ENCODE assay signal across 15 cellular contexts in the genomic region with DNA sequence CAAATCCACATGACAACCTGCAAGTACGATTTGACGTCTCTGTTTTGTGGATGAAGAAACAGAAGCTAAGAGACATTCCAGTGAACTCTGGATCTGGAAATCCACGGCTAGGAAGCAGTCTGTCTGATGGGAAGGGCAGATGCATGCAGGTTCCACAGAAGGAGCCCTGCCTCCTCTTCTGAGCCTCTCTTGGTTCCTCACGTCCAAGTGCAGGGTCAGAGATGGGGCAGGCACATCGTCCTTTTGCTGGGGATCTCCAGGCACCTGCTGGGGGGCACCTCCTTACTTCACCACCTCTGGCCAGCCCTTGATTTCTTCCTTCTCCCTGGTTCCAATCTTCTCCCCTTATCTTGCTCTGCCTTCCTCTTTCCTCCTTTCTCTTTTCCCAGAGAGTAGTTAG.
A peak's percentile ranks its signal among the peaks of the same experiment; 100 is the strongest.
DNase-seq lines count a peak whose midpoint lies in the region; ATAC-seq and TF ChIP-seq lines count a peak whose summit lies in the region.
"Had no signal": no experiment of that assay in that cellular context is flagged by ENCODE, and none has a peak within 500 bp of the region (broad histone marks: within the 10 kb centered on the region; RNA-seq: fewer than 3 reads in every experiment).

No MANE protein-coding gene starts in this region.

- no peaks in the 10 kb centered on the region for H3K36me3 ChIP-seq in mucosa of rectum (ENCODE audit: control insufficient read depth in 2 of 2, insufficient read depth in 2 of 2, low read length in 2 of 2)
- H3K36me3 ChIP-seq in Caco-2 (ENCODE audit: control insufficient read depth, insufficient read depth, low read length): no peaks in the 10 kb centered on the region
- H3K36me3 ChIP-seq: WERI-Rb-1 had no signal

- intact Hi-C loops in Caco-2 (cut with micrococcal nuclease; ENCODE audit: unreplicated experiment): no loop called here

- H3K9me3 ChIP-seq in T-helper 17 cell (ENCODE audit: control insufficient read depth, low read length, poor library complexity, severe bottlenecking) (no peaks in the 10 kb centered on the region), mucosa of rectum (ENCODE audit: control insufficient read depth in 2 of 2, low read length in 2 of 2) (no peaks in the 10 kb centered on the region), Caco-2 (no peaks in the 10 kb centered on the region)

- H3K4me3 Mint-ChIP-seq in stimulated activated naive CD8-positive, alpha-beta T cell treated with anti-CD3 and anti-CD28 coated beads, Interleukin-15, Interleukin-2, amounts not matched to agents 100 ng/mL and 50 ng/mL, for 24 hours: no peak overlapping the region
- H3K4me3 Mint-ChIP-seq in T-helper 17 cell (no peak overlapping the region), Caco-2 (ENCODE audit: unreplicated experiment) (no peak overlapping the region)

- H3K4me3 ChIP-seq in mucosa of rectum (ENCODE audit: low read length in 2 of 2) (peak overlapping the region; percentile 12 to 64), Caco-2 (ENCODE audit: low read depth, low read length) (no peak overlapping the region)

- CTCF ChIA-PET in Caco-2 (lab: Charles Lee): no interaction called here

- H3K27ac Mint-ChIP-seq in stimulated activated naive CD8-positive, alpha-beta T cell treated with anti-CD3 and anti-CD28 coated beads, Interleukin-15, Interleukin-2, amounts not matched to agents 100 ng/mL and 50 ng/mL, for 24 hours: peak overlapping the region; percentile 1
- H3K27ac Mint-ChIP-seq in T-helper 17 cell: peak overlapping the region; percentile 69
- H3K27ac Mint-ChIP-seq in Caco-2 (ENCODE audit: unreplicated experiment): no peak overlapping the region

- BruUV-seq in Caco-2 (replicated peaks; lab: Mats Ljungman, UMichigan): no TSS peak

- H3K4me1 ChIP-seq in mucosa of rectum (ENCODE audit: control insufficient read depth in 2 of 2, insufficient read depth in 2 of 2, low read length in 2 of 2): peaks cover 50 to 62% of the 10 kb centered on the region in 2 donors
- H3K4me1 ChIP-seq in Caco-2: peaks cover 14% of the 10 kb centered on the region

- H3K36me3 Mint-ChIP-seq in stimulated activated naive CD8-positive, alpha-beta T cell treated with anti-CD3 and anti-CD28 coated beads, Interleukin-15, Interleukin-2, amounts not matched to agents 100 ng/mL and 50 ng/mL, for 24 hours (ENCODE audit: low read depth): peaks cover 24% of the 10 kb centered on the region
- H3K36me3 Mint-ChIP-seq in T-helper 17 cell (ENCODE audit: low read depth): peaks cover 7% of the 10 kb centered on the region
- H3K36me3 Mint-ChIP-seq in Caco-2 (ENCODE audit: insufficient read depth, unreplicated experiment): no peaks in the 10 kb centered on the region

- H3K27me3 Mint-ChIP-seq in stimulated activated naive CD8-positive, alpha-beta T cell treated with anti-CD3 and anti-CD28 coated beads, Interleukin-15, Interleukin-2, amounts not matched to agents 100 ng/mL and 50 ng/mL, for 24 hours: no peaks in the 10 kb centered on the region
- H3K27me3 Mint-ChIP-seq in T-helper 17 cell: no peaks in the 10 kb centered on the region
- H3K27me3 Mint-ChIP-seq in Caco-2 (ENCODE audit: insufficient read depth, unreplicated experiment): no peaks in the 10 kb centered on the region

- no peak for DNase-seq in stimulated activated naive CD8-positive, alpha-beta T cell treated with anti-CD3 and anti-CD28 coated beads, Interleukin-15, Interleukin-2, amounts not matched to agents 100 U/mL and 50 U/mL, for 24 hours
- DNase-seq in T-helper 17 cell (no peak), Caco-2 (no peak), NCI-H2196 (lab: John Stamatoyannopoulos, UW; ENCODE audit: unreplicated experiment) (no peak)
- DNase-seq: activated CD8-positive, alpha-beta memory T cell treated with anti-CD3 and anti-CD28 coated beads, Interleukin-2, amount 50 U/mL, for 4 hours; kidney glomerular epithelial cell; mesenchymal stem cell; NCI-H1105 treated with DMSO at 0.1 percent for 48 hours; NCI-H2107; NCI-H524 treated with DMSO at 0.1 percent for 48 hours; SIG-M5; WERI-Rb-1 had no signal

- ATAC-seq in stimulated activated naive CD8-positive, alpha-beta T cell treated with anti-CD3 and anti-CD28 coated beads, Interleukin-15, Interleukin-2, amounts not matched to agents 100 U/mL and 50 U/mL, for 24 hours: no peak
- ATAC-seq in T-helper 17 cell (no peak), GM21619 (IDR thresholded peaks at IDR 0.05; ENCODE audit: unreplicated experiment) (no peak)

- peak overlapping the region in 1 of 2 donors; percentile 15 for H3K9ac ChIP-seq in mucosa of rectum (ENCODE audit: low read depth in 1 of 2, low read length in 2 of 2)

- no peaks in the 10 kb centered on the region for H3K9me3 Mint-ChIP-seq in stimulated activated naive CD8-positive, alpha-beta T cell treated with anti-CD3 and anti-CD28 coated beads, Interleukin-15, Interleukin-2, amounts not matched to agents 100 ng/mL and 50 ng/mL, for 24 hours
- H3K9me3 Mint-ChIP-seq in Caco-2 (ENCODE audit: unreplicated experiment): no peaks in the 10 kb centered on the region

- peak overlapping the region; percentile 82 to 85 for H3K27ac ChIP-seq in mucosa of rectum (ENCODE audit: low read depth in 2 of 2, low read length in 2 of 2)
- H3K27ac ChIP-seq: WERI-Rb-1 had no signal

- no peaks in the 10 kb centered on the region for H3K27me3 ChIP-seq in mucosa of rectum (ENCODE audit: control insufficient read depth in 2 of 2, insufficient read depth in 2 of 2, low read length in 2 of 2)
- H3K27me3 ChIP-seq in Caco-2 (replicated peaks; ENCODE audit: control insufficient read depth, insufficient read depth, low read length): no peaks in the 10 kb centered on the region

- no peak for TF ChIP-seq CTCF in Caco-2 (IDR thresholded peaks at IDR 0.05; ENCODE audit: insufficient read depth in 1 of 2, low read depth in 1 of 2, low read length in 1 of 2, severe bottlenecking in 1 of 2, unreplicated experiment in 1 of 2)

- POLR2A ChIA-PET in Caco-2 (lab: Charles Lee): no interaction called here

- peaks cover 92% of the 10 kb centered on the region for H3K4me1 Mint-ChIP-seq in stimulated activated naive CD8-positive, alpha-beta T cell treated with anti-CD3 and anti-CD28 coated beads, Interleukin-15, Interleukin-2, amounts not matched to agents 100 ng/mL and 50 ng/mL, for 24 hours (ENCODE audit: low read depth)
- H3K4me1 Mint-ChIP-seq in T-helper 17 cell (peaks cover 57% of the 10 kb centered on the region), Caco-2 (ENCODE audit: low read depth, unreplicated experiment) (peaks cover 12% of the 10 kb centered on the region)
